ENCODE assay signal across 1 cellular context in genomic region chr12:108664338-108665258, GRCh38.
TF ChIP-seq lines count a peak whose summit lies in the region.

No MANE protein-coding gene starts in this region.

TF ChIP-seq in GM12878, 131 proteins besides CTCF, POLR2A, EP300 and RAD21 (continued from another document and continues in another):
- no peak for TF ChIP-seq PRDM15 (CRISPR knock-in tag; IDR thresholded peaks at IDR 0.05)
- TF ChIP-seq CBX3 (IDR thresholded peaks at IDR 0.05; ENCODE audit: borderline replicate concordance, low read depth), result no peak
- no peak for TF ChIP-seq PBX3 (IDR thresholded peaks at IDR 0.05; ENCODE audit: insufficient replicate concordance, low read depth, low read length)
- TF ChIP-seq IKZF2 (IDR thresholded peaks at IDR 0.05), result peak; percentile 77 to 84
- peak; percentile 70 for TF ChIP-seq NBN (IDR thresholded peaks at IDR 0.05)
- peak; percentile 31; the same call in 1 of the 2 replicates for TF ChIP-seq JUNB (IDR thresholded peaks at IDR 0.05)
- TF ChIP-seq RAD51 (IDR thresholded peaks at IDR 0.05), result 0 out of 2 replicates have a peak, but pooled peaks have one; percentile 8
- TF ChIP-seq ZNF687 (IDR thresholded peaks at IDR 0.05), result peak; percentile 70
- no peak for TF ChIP-seq NR2C2 (IDR thresholded peaks at IDR 0.05; ENCODE audit: borderline replicate concordance, control insufficient read depth, insufficient read length, low read depth)
- no peak for TF ChIP-seq ZNF384 (IDR thresholded peaks at IDR 0.05; ENCODE audit: borderline replicate concordance, low read depth, low read length)
- TF ChIP-seq DPF2 (IDR thresholded peaks at IDR 0.05), result no peak
- peak; percentile 58 for TF ChIP-seq CUX1 (IDR thresholded peaks at IDR 0.05; ENCODE audit: insufficient replicate concordance, low read depth, low read length)
- TF ChIP-seq SPI1 (IDR thresholded peaks at IDR 0.05; ENCODE audit: borderline replicate concordance, insufficient read depth, low read depth, low read length), result no peak
- 0 out of 2 replicates have a peak, but pooled peaks have one; percentile 44 for TF ChIP-seq HDGF (IDR thresholded peaks at IDR 0.05)
- TF ChIP-seq WRNIP1 (IDR thresholded peaks at IDR 0.05; ENCODE audit: borderline replicate concordance, low read depth, low read length), result 0 out of 2 replicates have a peak, but pooled peaks have one; percentile 52
- no peak for TF ChIP-seq CEBPZ (IDR thresholded peaks at IDR 0.05; ENCODE audit: low read depth, low read length)
- peak; percentile 29; the same call in 1 of the 2 replicates for TF ChIP-seq PML (IDR thresholded peaks at IDR 0.05; ENCODE audit: low read length)
- TF ChIP-seq TCF12 (IDR thresholded peaks at IDR 0.05; ENCODE audit: low read depth, low read length), result 0 out of 2 replicates have a peak, but pooled peaks have one; percentile 30
- peak; percentile 80; the same call in 1 of the 2 replicates for TF ChIP-seq MTA3 (IDR thresholded peaks at IDR 0.05; ENCODE audit: borderline replicate concordance, low read length)
- no peak for TF ChIP-seq SREBF1 (IDR thresholded peaks at IDR 0.05; ENCODE audit: low read length)
- TF ChIP-seq FOS (IDR thresholded peaks at IDR 0.05; ENCODE audit: borderline replicate concordance, extremely low read depth, insufficient read length), result no peak
- 0 out of 2 replicates have a peak, but pooled peaks have one; percentile 52 for TF ChIP-seq TARDBP (IDR thresholded peaks at IDR 0.05; ENCODE audit: borderline replicate concordance)
- no peak for TF ChIP-seq HCFC1 (IDR thresholded peaks at IDR 0.05; ENCODE audit: low read length)
- TF ChIP-seq SIN3A (IDR thresholded peaks at IDR 0.05; ENCODE audit: low read depth, low read length), result 0 out of 2 replicates have a peak, but pooled peaks have one; percentile 44
- TF ChIP-seq CHD1 (IDR thresholded peaks at IDR 0.05; ENCODE audit: low read depth, low read length), result peak; percentile 60; the same call in 1 of the 2 replicates
- TF ChIP-seq RUNX3 (IDR thresholded peaks at IDR 0.05; ENCODE audit: low read length), result peak; percentile 61
- no peak for TF ChIP-seq HDAC6 (IDR thresholded peaks at IDR 0.05; ENCODE audit: unreplicated experiment)
- TF ChIP-seq GABPA (IDR thresholded peaks at IDR 0.05; ENCODE audit: low read depth), result no peak
- TF ChIP-seq NR2F1 (conservative IDR thresholded peaks at IDR 0.05), result peak; percentile 65; the same call in 1 of the 2 replicates
- 0 out of 2 replicates have a peak, but pooled peaks have one; percentile 23 for TF ChIP-seq CREM (IDR thresholded peaks at IDR 0.05; ENCODE audit: low read depth)
- TF ChIP-seq LARP7 (IDR thresholded peaks at IDR 0.05), result no peak
- 0 out of 2 replicates have a peak, but pooled peaks have one; percentile 22 for TF ChIP-seq PAX5 (IDR thresholded peaks at IDR 0.05; ENCODE audit: borderline replicate concordance, low read depth, low read length)
- TF ChIP-seq REST (IDR thresholded peaks at IDR 0.05; ENCODE audit: low read depth, low read length), result no peak
- TF ChIP-seq GATAD2B (conservative IDR thresholded peaks at IDR 0.05; ENCODE audit: low read depth), result no peak; the same call in 1 of the 2 replicates
- no peak for TF ChIP-seq ZNF207 (IDR thresholded peaks at IDR 0.05; ENCODE audit: borderline replicate concordance)
- TF ChIP-seq CHD4 (IDR thresholded peaks at IDR 0.05), result no peak
- TF ChIP-seq POLR2AphosphoS2 (IDR thresholded peaks at IDR 0.05; ENCODE audit: low read depth, low read length), result no peak
- TF ChIP-seq RB1 (IDR thresholded peaks at IDR 0.05; ENCODE audit: borderline replicate concordance), result peak; percentile 12; the same call in 1 of the 2 replicates
